Comparison of ENCODE assay signal across 8 cellular contexts in the genomic region with DNA sequence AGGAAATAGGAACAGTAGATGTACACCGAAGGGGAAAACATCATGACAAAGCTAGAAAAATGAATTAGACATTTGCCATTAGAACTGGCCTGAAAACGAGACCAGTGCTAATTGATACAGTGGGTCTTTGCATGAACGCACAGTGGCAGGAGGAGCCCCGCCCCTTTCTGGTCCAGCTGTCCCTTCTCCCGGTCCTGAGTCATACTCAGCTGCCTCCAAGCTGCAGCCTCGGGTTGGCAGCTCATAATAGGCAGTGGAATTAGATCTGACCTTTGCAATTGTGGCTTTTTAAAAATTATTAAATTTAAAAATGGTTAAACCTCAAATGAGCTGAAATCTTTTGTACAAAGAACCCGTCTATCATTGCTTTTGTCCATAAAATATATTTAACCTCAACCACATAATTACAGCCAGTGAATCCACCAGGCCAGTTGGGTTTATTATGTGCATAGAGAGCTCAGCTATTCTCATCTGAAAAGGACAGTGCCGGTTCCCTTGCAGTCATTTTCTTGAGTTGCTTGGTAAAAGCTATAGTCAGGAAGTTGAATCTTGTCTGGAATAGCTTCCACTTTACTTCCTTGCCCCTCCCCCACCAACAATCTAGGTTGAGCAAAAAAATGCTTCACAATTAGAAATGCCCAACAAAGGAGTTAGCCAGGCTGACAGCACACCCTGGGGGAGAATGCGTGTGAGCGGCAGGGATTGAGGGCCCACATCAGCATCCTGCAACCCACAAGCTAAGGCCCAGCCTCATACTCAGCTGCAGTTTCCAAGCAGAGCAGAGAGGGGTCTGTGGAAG.
A peak's percentile ranks its signal among the peaks of the same experiment; 100 is the strongest.
DNase-seq lines count a peak whose midpoint lies in the region; ATAC-seq lines count a peak whose summit lies in the region.

No MANE protein-coding gene starts in this region.

- ATAC-seq in left ventricle myocardium superior (peak; percentile 72), HG02938 (IDR thresholded peaks at IDR 0.05; ENCODE audit: unreplicated experiment) (no peak), GM19463 (IDR thresholded peaks at IDR 0.05; ENCODE audit: unreplicated experiment) (no peak)

- DNase-seq in NCI-H2171 treated with DMSO at 0.1 percent for 48 hours (lab: John Stamatoyannopoulos, UW) = peak; percentile 26
- no peak for DNase-seq in NCI-H2171 (lab: John Stamatoyannopoulos, UW)
- DNase-seq in SK-MEL-5 (ENCODE audit: low read depth, low spot score) = peak; percentile 85
- peak; percentile 47 for DNase-seq in left ventricle myocardium superior
- DNase-seq in superior temporal gyrus (ENCODE audit: extremely low spot score) = peak; percentile 92
- DNase-seq in DMS153 treated with DMSO at 0.1 percent for 48 hours (lab: John Stamatoyannopoulos, UW; ENCODE audit: unreplicated experiment) = no peak

- intact Hi-C loops in left ventricle myocardium superior (cut with micrococcal nuclease) = no loop called here

- in situ Hi-C loops in SK-MEL-5 (cut with HindIII; ENCODE audit: low pct_unique_long_range_greater_than_20kb, low sequenced_read_pairs) = no loop called here

Comparison
In these comparisons a context has a peak if more than half of its experiments do, and no peak if none do; other contexts are left out.
1. DNase-seq: peak in NCI-H2171 treated with DMSO at 0.1 percent for 48 hours (single experiment), SK-MEL-5 (single experiment), left ventricle myocardium superior (single experiment) and superior temporal gyrus (single experiment); none in NCI-H2171 (single experiment) and DMS153 treated with DMSO at 0.1 percent for 48 hours (single experiment).